Comparison of ENCODE assay signal across 12 cellular contexts in genomic region chr18:70363861-70364260, GRCh38.
DNase-seq lines count a peak whose midpoint lies in the region; ATAC-seq and TF ChIP-seq lines count a peak whose summit lies in the region.
"Had no signal": no experiment of that assay in that cellular context is flagged by ENCODE, and none has a peak within 500 bp of the region (broad histone marks: within the 10 kb centered on the region; RNA-seq: fewer than 3 reads in every experiment).

No MANE protein-coding gene starts in this region.

- no peaks in the 10 kb centered on the region for H3K79me2 ChIP-seq in GM23248 (ENCODE audit: insufficient read depth)

- in situ Hi-C loops in GM23248 (cut with MboI): no loop called here
- in situ Hi-C loops in gastrocnemius medialis (cut with MboI; ENCODE audit: low sequenced_read_pairs in 4 of 4): no loop called here

- WGBS in GM23248 (ENCODE audit: low coverage in 1 of 2, low lambda C conversion rate in 2 of 2, missing lambda C conversion rate in 2 of 2), 2 experiments: 73 to 75% methylated on average over 2 of the region's 2 CpGs

- peak; percentile 67; the same call in 2 of the 3 replicates for ATAC-seq in RWPE2 (ENCODE audit: low read depth)
- no peak for ATAC-seq in GM18858 (IDR thresholded peaks at IDR 0.05; ENCODE audit: unreplicated experiment)
- ATAC-seq in gastrocnemius medialis: no peak
- ATAC-seq: psoas muscle had no signal

- H3F3A ChIP-seq in GM23248 (ENCODE audit: insufficient read depth): peaks cover 24% of the 10 kb centered on the region

- H3K4me1 ChIP-seq in GM23248 (ENCODE audit: insufficient read depth) (peaks cover 40% of the 10 kb centered on the region), RWPE2 (ENCODE audit: insufficient read depth, poor library complexity, severe bottlenecking) (peaks cover 17% of the 10 kb centered on the region), muscle layer of duodenum (ENCODE audit: control insufficient read depth in 1 of 2, insufficient read depth in 2 of 2, low read length in 2 of 2) (no peaks in the 10 kb centered on the region), gastrocnemius medialis (no peaks in the 10 kb centered on the region), left ventricle myocardium inferior (no peaks in the 10 kb centered on the region)
- H3K4me1 ChIP-seq: psoas muscle had no signal

- H3K27ac ChIP-seq in GM23248 (peak overlapping the region; percentile 20), RWPE2 (ENCODE audit: poor library complexity, severe bottlenecking) (peak overlapping the region; percentile 31), muscle layer of duodenum (ENCODE audit: low read length) (peak overlapping the region; percentile 25), gastrocnemius medialis (no peak overlapping the region), left ventricle myocardium inferior (replicated peaks) (no peak overlapping the region)
- H3K27ac ChIP-seq: psoas muscle had no signal

- H2AFZ ChIP-seq in GM23248: peak overlapping the region; percentile 13; the same call in 1 of the 2 replicates

- H3K36me3 ChIP-seq in GM23248 (ENCODE audit: low read depth): no peaks in the 10 kb centered on the region
- no peaks in the 10 kb centered on the region for H3K36me3 ChIP-seq in RWPE2 (ENCODE audit: low read depth)
- no peaks in the 10 kb centered on the region for H3K36me3 ChIP-seq in muscle layer of duodenum (ENCODE audit: control insufficient read depth in 1 of 2, insufficient read depth in 2 of 2, low read length in 2 of 2)
- no peaks in the 10 kb centered on the region for H3K36me3 ChIP-seq in gastrocnemius medialis
- no peaks in the 10 kb centered on the region for H3K36me3 ChIP-seq in left ventricle myocardium inferior
- H3K36me3 ChIP-seq: stomach had no signal

- H4K20me1 ChIP-seq in GM23248 (ENCODE audit: insufficient read depth): no peaks in the 10 kb centered on the region

- H3K4me3 ChIP-seq in GM23248 (no peak overlapping the region), RWPE2 (ENCODE audit: severe bottlenecking) (no peak overlapping the region), muscle layer of duodenum (ENCODE audit: low read depth in 1 of 2, low read length in 2 of 2) (no peak overlapping the region), gastrocnemius medialis (no peak overlapping the region), left ventricle myocardium inferior (no peak overlapping the region)
- H3K4me3 ChIP-seq: psoas muscle, stomach had no signal

- intact Hi-C loops in gastrocnemius medialis (cut with DNase I; ENCODE audit: low total_unique reads) (no loop called here), left ventricle myocardium inferior (cut with micrococcal nuclease) (no loop called here)

- H3K4me2 ChIP-seq in GM23248 (ENCODE audit: unreplicated experiment): peak overlapping the region; percentile 28

- DNase-seq in GM23248 (peak; percentile 61), RWPE2 (ENCODE audit: low spot score) (no peak), fibroblast of peridontal ligament (ENCODE audit: extremely low read depth) (peak; percentile 58), retina (no peak), gastrocnemius medialis (no peak), left ventricle myocardium inferior (no peak)
- DNase-seq: hippocampal formation, psoas muscle, stomach, T1000 had no signal

- H3K9me2 ChIP-seq in GM23248 (ENCODE audit: insufficient read depth): no peaks in the 10 kb centered on the region

- H3K27me3 ChIP-seq in GM23248 (replicated peaks; ENCODE audit: insufficient read depth) (no peaks in the 10 kb centered on the region), RWPE2 (ENCODE audit: insufficient read depth, poor library complexity, severe bottlenecking) (no peaks in the 10 kb centered on the region), muscle layer of duodenum (ENCODE audit: low read depth, low read length) (no peaks in the 10 kb centered on the region), gastrocnemius medialis (no peaks in the 10 kb centered on the region), left ventricle myocardium inferior (ENCODE audit: low read depth) (no peaks in the 10 kb centered on the region)
- H3K27me3 ChIP-seq: stomach had no signal

- no peak overlapping the region for H3K9ac ChIP-seq in GM23248

- H3K9me3 ChIP-seq in GM23248 (ENCODE audit: low read depth): no peaks in the 10 kb centered on the region
- H3K9me3 ChIP-seq in RWPE2 (ENCODE audit: severe bottlenecking): no peaks in the 10 kb centered on the region
- no peaks in the 10 kb centered on the region for H3K9me3 ChIP-seq in muscle layer of duodenum (ENCODE audit: control insufficient read depth in 1 of 2, low read length in 2 of 2)
- no peaks in the 10 kb centered on the region for H3K9me3 ChIP-seq in gastrocnemius medialis
- no peaks in the 10 kb centered on the region for H3K9me3 ChIP-seq in left ventricle myocardium inferior (replicated peaks)
- H3K9me3 ChIP-seq: psoas muscle, stomach had no signal

- TF ChIP-seq POLR2A in gastrocnemius medialis (IDR thresholded peaks at IDR 0.05): no peak

- TF ChIP-seq CTCF in RWPE2 (IDR thresholded peaks at IDR 0.05; ENCODE audit: poor library complexity, severe bottlenecking): no peak
- TF ChIP-seq CTCF in gastrocnemius medialis (IDR thresholded peaks at IDR 0.05 in 4 of 5, conservative IDR thresholded peaks at IDR 0.05 in 1 of 5): no peak
- TF ChIP-seq CTCF in left ventricle myocardium inferior (IDR thresholded peaks at IDR 0.05; ENCODE audit: borderline replicate concordance): no peak

Comparison
In these comparisons a context has a peak if more than half of its experiments do, and no peak if none do; other contexts are left out.
1. DNase-seq: peak in GM23248 (single experiment) and fibroblast of peridontal ligament (single experiment); none in RWPE2 (single experiment), retina (single experiment), gastrocnemius medialis (0 of 2) and left ventricle myocardium inferior (single experiment).
2. H3K27ac ChIP-seq: peak in GM23248 (single experiment), RWPE2 (single experiment) and muscle layer of duodenum (single experiment); none in gastrocnemius medialis (0 of 4) and left ventricle myocardium inferior (single experiment).